35 cellular contexts compared by ENCODE assay signal in the genomic region with DNA sequence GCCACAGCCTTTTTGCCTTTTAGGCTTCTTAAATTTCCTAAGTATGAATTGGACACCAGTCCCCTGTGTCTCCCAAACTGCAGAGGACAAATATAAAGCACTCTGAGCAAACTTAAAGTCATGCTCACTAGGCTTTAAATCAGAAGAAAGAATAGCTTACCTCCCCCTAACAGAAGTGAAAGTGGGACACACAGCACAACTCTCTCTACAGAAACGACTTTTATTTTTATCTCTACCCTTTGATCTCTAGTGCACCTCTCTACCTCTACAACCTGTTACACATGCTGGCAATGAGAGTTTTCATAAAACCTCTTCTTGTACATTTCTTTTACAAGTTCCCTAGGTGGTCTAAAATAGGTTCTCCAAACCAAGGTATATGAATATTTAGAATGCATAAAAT. TPM values are rescaled to one million over a fixed set of nuclear protein-coding genes. Genes with fewer than 3 reads are reported as not detected.
"Had no signal": no experiment of that assay in that cellular context is flagged by ENCODE, and none has a peak within 500 bp of the region (broad histone marks: within the 10 kb centered on the region; RNA-seq: fewer than 3 reads in every experiment).

No MANE protein-coding gene starts in this region.

- H3K27ac Mint-ChIP-seq: dendritic cell treated with granulocyte-macrophage colony-stimulating factor and Interleukin-4, amounts not matched to agents 40 ng/mL and 50 ng/mL, for 4 days; mesothelial cell of epicardium; naive B cell; natural killer cell treated with Interleukin-12 subunit alpha and Interleukin-12 subunit beta and Interleukin-15 and Interleukin-18, amount 100 ng/mL, for 72 hours; progenitor cell of endocrine pancreas had no signal

- H3K9me3 Mint-ChIP-seq: mesothelial cell of epicardium; natural killer cell treated with Interleukin-12 subunit alpha and Interleukin-12 subunit beta and Interleukin-15 and Interleukin-18, amount 100 ng/mL, for 72 hours; neural crest cell had no signal

- ATAC-seq: heart right ventricle; left cardiac atrium; left lung; mucosa of descending colon; natural killer cell treated with Interleukin-12 subunit alpha and Interleukin-12 subunit beta and Interleukin-15 and Interleukin-18, amount 100 ng/mL, for 72 hours; right lobe of liver had no signal

- H3K27me3 Mint-ChIP-seq: dendritic cell treated with granulocyte-macrophage colony-stimulating factor and Interleukin-4, amounts not matched to agents 40 ng/mL and 50 ng/mL, for 4 days had no signal

- FAIRE-seq: colon, endothelial cell of umbilical vein, islet of Langerhans, urothelium cell line had no signal

- DNase-seq: effector CD8-positive, alpha-beta T cell; esophagus squamous epithelium; foreskin melanocyte; glutamatergic neuron; heart right ventricle; hippocampal formation; left cardiac atrium; left lung; mesenchymal stem cell; mucosa of descending colon; naive B cell; right lobe of liver; stimulated activated CD4-positive, alpha-beta T cell treated with anti-CD3 and anti-CD28 coated beads, Interleukin-12 subunit alpha, Interleukin-12 subunit beta, amount 100 ng/mL, for 4 hours; stimulated activated CD4-positive, alpha-beta T cell treated with anti-CD3 and anti-CD28 coated beads, Interleukin-1b, Interleukin-23, amount 100 ng/mL, for 48 hours; stimulated activated CD4-positive, alpha-beta T cell treated with anti-CD3 and anti-CD28 coated beads, Interleukin-4, amount 100 ng/mL, for 1 hour; stimulated activated CD8-positive, alpha-beta memory T cell treated with anti-CD3 and anti-CD28 coated beads, Interleukin-4, amount 100 ng/mL, for 48 hours; stimulated activated naive CD4-positive, alpha-beta T cell; upper lobe of left lung had no signal

- H3K4me3 Mint-ChIP-seq: dendritic cell treated with granulocyte-macrophage colony-stimulating factor and Interleukin-4, amounts not matched to agents 40 ng/mL and 50 ng/mL, for 4 days; mesothelial cell of epicardium; naive B cell; natural killer cell treated with Interleukin-12 subunit alpha and Interleukin-12 subunit beta and Interleukin-15 and Interleukin-18, amount 100 ng/mL, for 72 hours; neural crest cell had no signal

- H3K4me1 Mint-ChIP-seq: mesothelial cell of epicardium, naive B cell had no signal

- H3K36me3 Mint-ChIP-seq: mesothelial cell of epicardium; naive B cell; natural killer cell treated with Interleukin-12 subunit alpha and Interleukin-12 subunit beta and Interleukin-15 and Interleukin-18, amount 100 ng/mL, for 72 hours had no signal

RNA-seq across cellular contexts. Expression of a gene that starts 19.7 kb away (rescaled TPM):
- total RNA-seq: endothelial cell of umbilical vein; epithelial cell of proximal tubule; esophagus squamous epithelium; heart right ventricle; kidney epithelial cell; left cardiac atrium; left lung; lower leg skin; lung microvascular endothelial cell; mesothelial cell of epicardium; mucosa of descending colon; natural killer cell treated with Interleukin-12 subunit alpha and Interleukin-12 subunit beta and Interleukin-15 and Interleukin-18, amount 100 ng/mL, for 72 hours; osteoblast; progenitor cell of endocrine pancreas; smooth muscle cell; thoracic aorta; tibial nerve; upper lobe of left lung had no signal

RNA-seq across cellular contexts. Expression of a gene that starts 57.7 kb away (rescaled TPM):
- total RNA-seq: endothelial cell of umbilical vein; epithelial cell of proximal tubule; esophagus squamous epithelium; heart right ventricle; kidney epithelial cell; left cardiac atrium; lung microvascular endothelial cell; mucosa of descending colon; natural killer cell treated with Interleukin-12 subunit alpha and Interleukin-12 subunit beta and Interleukin-15 and Interleukin-18, amount 100 ng/mL, for 72 hours; osteoblast; thoracic aorta had no signal
